In genomic region chr3:197858133-197858532, GRCh38 we compare ENCODE assay signal across 15 cellular contexts.
DNase-seq lines count a peak whose midpoint lies in the region; ATAC-seq and TF ChIP-seq lines count a peak whose summit lies in the region.
"Had no signal": no experiment of that assay in that cellular context is flagged by ENCODE, and none has a peak within 500 bp of the region (broad histone marks: within the 10 kb centered on the region; RNA-seq: fewer than 3 reads in every experiment).

No MANE protein-coding gene starts in this region.

- H3F3A ChIP-seq in neural cell (ENCODE audit: insufficient read depth, low read length, poor library complexity, severe bottlenecking): no peaks in the 10 kb centered on the region

- no peaks in the 10 kb centered on the region for H4K20me1 ChIP-seq in neural cell (ENCODE audit: insufficient read depth)

- H3K27ac ChIP-seq in A673 (ENCODE audit: low read depth, low read length, poor library complexity, severe bottlenecking) (peak overlapping the region; percentile 49), HUES48 (ENCODE audit: low read depth, low read length) (peak overlapping the region; percentile 66), neural cell (ENCODE audit: low read length) (peak overlapping the region; percentile 21)
- H3K27ac ChIP-seq: C4-2B had no signal

- H3K27ac Mint-ChIP-seq in WTC11: peak overlapping the region; percentile 86
- no peak overlapping the region for H3K27ac Mint-ChIP-seq in activated CD4-positive, alpha-beta T cell treated with anti-CD3 and anti-CD28 coated beads, Interleukin-2, amount 10 ng/mL, durations not matched to agents 24 days and 14 days

- peaks cover 29% of the 10 kb centered on the region for H3K36me3 Mint-ChIP-seq in WTC11
- H3K36me3 Mint-ChIP-seq in activated CD4-positive, alpha-beta T cell treated with anti-CD3 and anti-CD28 coated beads, Interleukin-2, amount 10 ng/mL, durations not matched to agents 24 days and 14 days (ENCODE audit: low read depth): peaks cover 35% of the 10 kb centered on the region

- no TSS peak for BruUV-seq in A673 (replicated peaks; lab: Mats Ljungman, UMichigan)

- ATAC-seq in WTC11 (no peak), HG03025 (IDR thresholded peaks at IDR 0.05; ENCODE audit: low FRiP score, unreplicated experiment) (no peak)

- TF ChIP-seq CTCF in A673 (conservative IDR thresholded peaks at IDR 0.05; ENCODE audit: low read depth, low read length) (no peak), WTC11 (IDR thresholded peaks at IDR 0.05) (no peak), neural cell (IDR thresholded peaks at IDR 0.05; ENCODE audit: poor library complexity, severe bottlenecking) (no peak)

- TF ChIP-seq RAD21 in neural cell (conservative IDR thresholded peaks at IDR 0.05): no peak

- no peaks in the 10 kb centered on the region for H3K79me2 ChIP-seq in neural cell (replicated peaks; ENCODE audit: insufficient read depth, low read length)

- H3K9me2 ChIP-seq in neural cell (ENCODE audit: insufficient read depth, low read length): no peaks in the 10 kb centered on the region

- H3K4me1 ChIP-seq in A673 (ENCODE audit: insufficient read depth, low read length, poor library complexity, severe bottlenecking) (peaks cover 35% of the 10 kb centered on the region), HUES48 (ENCODE audit: control insufficient read depth, insufficient read depth, low read length) (peaks cover 54% of the 10 kb centered on the region)

- no peak overlapping the region for H3K4me3 Mint-ChIP-seq in WTC11
- no peak overlapping the region for H3K4me3 Mint-ChIP-seq in activated CD4-positive, alpha-beta T cell treated with anti-CD3 and anti-CD28 coated beads, Interleukin-2, amount 10 ng/mL, durations not matched to agents 24 days and 14 days

- H3K27me3 ChIP-seq in A673 (replicated peaks; ENCODE audit: insufficient read depth, low read depth, low read length, poor library complexity) (no peaks in the 10 kb centered on the region), HUES48 (ENCODE audit: control insufficient read depth, insufficient read depth, low read length) (no peaks in the 10 kb centered on the region), neural cell (ENCODE audit: insufficient read depth, low read depth, low read length) (no peaks in the 10 kb centered on the region)

- H3K9ac ChIP-seq in HUES48 (ENCODE audit: low read depth, low read length) (no peak overlapping the region), neural cell (ENCODE audit: low read length) (no peak overlapping the region)

- POLR2A ChIA-PET in A673 (lab: Charles Lee; ENCODE audit: low non-redundant PET): no interaction called here
- POLR2A ChIA-PET in WTC11 (lab: Charles Lee): no interaction called here

- TF ChIP-seq EP300 in neural cell (conservative IDR thresholded peaks at IDR 0.05; ENCODE audit: poor library complexity, severe bottlenecking): no peak

- intact Hi-C loops in A673 (cut with micrococcal nuclease; ENCODE audit: unreplicated experiment): no loop called here
- intact Hi-C loops in activated CD4-positive, alpha-beta T cell treated with anti-CD3 and anti-CD28 coated beads, Interleukin-2, amount 10 ng/mL, durations not matched to agents 24 days and 14 days (cut with micrococcal nuclease): loop anchor here (2.0 kb wide), 1 partner anchor 21 kb away; no protein-coding TSS in a partner anchor

- H2AFZ ChIP-seq in neural cell (ENCODE audit: low read depth, low read length): no peak overlapping the region

- no peak for DNase-seq in A673 (ENCODE audit: low spot score)
- no peak for DNase-seq in WTC11 (ENCODE audit: low spot score)
- no peak for DNase-seq in activated gamma-delta T cell (lab: John Stamatoyannopoulos, UW)
- DNase-seq in activated CD4-positive, alpha-beta T cell treated with anti-CD3 and anti-CD28 coated beads, Interleukin-2, amount 10 ng/mL, durations not matched to agents 24 days and 14 days: no peak
- DNase-seq: HCEC 1CT, Karpas-422, NCI-H1417 treated with DMSO at 0.1 percent for 48 hours, NCI-H187, NCI-H446, NCI-H526, OCI-M1 had no signal

- H3K4me1 Mint-ChIP-seq in WTC11: peaks cover 78% of the 10 kb centered on the region
- H3K4me1 Mint-ChIP-seq in activated CD4-positive, alpha-beta T cell treated with anti-CD3 and anti-CD28 coated beads, Interleukin-2, amount 10 ng/mL, durations not matched to agents 24 days and 14 days: peaks cover 5% of the 10 kb centered on the region

- H3K36me3 ChIP-seq in A673 (ENCODE audit: insufficient read depth, low read length, poor library complexity, severe bottlenecking) (peaks cover 37% of the 10 kb centered on the region), HUES48 (ENCODE audit: control insufficient read depth, insufficient read depth, low read length) (peaks cover 32% of the 10 kb centered on the region), neural cell (ENCODE audit: insufficient read depth, low read length) (no peaks in the 10 kb centered on the region)

- H3K4me3 ChIP-seq in A673 (ENCODE audit: low read depth, low read length, poor library complexity, severe bottlenecking): no peak overlapping the region
- no peak overlapping the region for H3K4me3 ChIP-seq in HUES48 (ENCODE audit: low read depth, low read length)
- no peak overlapping the region for H3K4me3 ChIP-seq in neural cell (ENCODE audit: low read length)

- H3K9me3 Mint-ChIP-seq in WTC11: no peaks in the 10 kb centered on the region
- no peaks in the 10 kb centered on the region for H3K9me3 Mint-ChIP-seq in activated CD4-positive, alpha-beta T cell treated with anti-CD3 and anti-CD28 coated beads, Interleukin-2, amount 10 ng/mL, durations not matched to agents 24 days and 14 days

- CTCF ChIA-PET in A673 (lab: Charles Lee) (no interaction called here), WTC11 (lab: Charles Lee) (interaction anchor here (1.8 to 2.1 kb wide), 2 partner anchors 48 to 259 kb away, joined by 4 to 8 read pairs; no protein-coding TSS in a partner anchor)

- H3K4me2 ChIP-seq in neural cell (ENCODE audit: low read length): no peak overlapping the region

- H3K9me3 ChIP-seq in A673 (ENCODE audit: low read depth, low read length, poor library complexity, severe bottlenecking): no peaks in the 10 kb centered on the region
- no peaks in the 10 kb centered on the region for H3K9me3 ChIP-seq in HUES48 (ENCODE audit: control insufficient read depth, insufficient read depth, low read length)
- H3K9me3 ChIP-seq in neural cell (ENCODE audit: low read length): no peaks in the 10 kb centered on the region

- no peaks in the 10 kb centered on the region for H3K27me3 Mint-ChIP-seq in WTC11 (ENCODE audit: low read depth)
- no peaks in the 10 kb centered on the region for H3K27me3 Mint-ChIP-seq in activated CD4-positive, alpha-beta T cell treated with anti-CD3 and anti-CD28 coated beads, Interleukin-2, amount 10 ng/mL, durations not matched to agents 24 days and 14 days

TF ChIP-seq in WTC11, 78 proteins besides CTCF, POLR2A, EP300 and RAD21:
- TF ChIP-seq, protein P1, sequence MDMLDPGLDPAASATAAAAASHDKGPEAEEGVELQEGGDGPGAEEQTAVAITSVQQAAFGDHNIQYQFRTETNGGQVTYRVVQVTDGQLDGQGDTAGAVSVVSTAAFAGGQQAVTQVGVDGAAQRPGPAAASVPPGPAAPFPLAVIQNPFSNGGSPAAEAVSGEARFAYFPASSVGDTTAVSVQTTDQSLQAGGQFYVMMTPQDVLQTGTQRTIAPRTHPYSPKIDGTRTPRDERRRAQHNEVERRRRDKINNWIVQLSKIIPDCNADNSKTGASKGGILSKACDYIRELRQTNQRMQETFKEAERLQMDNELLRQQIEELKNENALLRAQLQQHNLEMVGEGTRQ (CRISPR knock-in tag; IDR thresholded peaks at IDR 0.05): no peak
- TF ChIP-seq ZNF317 (CRISPR knock-in tag; IDR thresholded peaks at IDR 0.05; ENCODE audit: borderline replicate concordance, low read depth): no peak
- no peak for TF ChIP-seq JAZF1 (CRISPR knock-in tag; IDR thresholded peaks at IDR 0.05)
- TF ChIP-seq ELF4 (CRISPR knock-in tag; IDR thresholded peaks at IDR 0.05; ENCODE audit: low read depth): no peak
- no peak for TF ChIP-seq ATF1 (CRISPR knock-in tag; IDR thresholded peaks at IDR 0.05)
- TF ChIP-seq IRF2 (CRISPR knock-in tag; IDR thresholded peaks at IDR 0.05; ENCODE audit: borderline replicate concordance, low read depth): no peak
- no peak for TF ChIP-seq NR2C2 (CRISPR knock-in tag; IDR thresholded peaks at IDR 0.05)
- no peak for TF ChIP-seq OVOL2 (CRISPR knock-in tag; IDR thresholded peaks at IDR 0.05; ENCODE audit: borderline replicate concordance)
- TF ChIP-seq RELA (CRISPR knock-in tag; IDR thresholded peaks at IDR 0.05; ENCODE audit: borderline replicate concordance): no peak
- TF ChIP-seq ZNF138 (CRISPR knock-in tag; conservative IDR thresholded peaks at IDR 0.05): no peak

TF ChIP-seq in neural cell, 6 proteins besides CTCF, POLR2A, EP300 and RAD21:
- TF ChIP-seq SMC3 (conservative IDR thresholded peaks at IDR 0.05; ENCODE audit: poor library complexity) (no peak), EZH2 (IDR thresholded peaks at IDR 0.05; ENCODE audit: borderline replicate concordance, insufficient read depth, low read length, poor library complexity, severe bottlenecking) (no peak), POLR2AphosphoS5 (IDR thresholded peaks at IDR 0.05) (no peak), TAF1 (IDR thresholded peaks at IDR 0.05; ENCODE audit: low read depth) (no peak), MXI1 (conservative IDR thresholded peaks at IDR 0.05; ENCODE audit: poor library complexity, severe bottlenecking) (no peak)
- TF ChIP-seq, protein P2, sequence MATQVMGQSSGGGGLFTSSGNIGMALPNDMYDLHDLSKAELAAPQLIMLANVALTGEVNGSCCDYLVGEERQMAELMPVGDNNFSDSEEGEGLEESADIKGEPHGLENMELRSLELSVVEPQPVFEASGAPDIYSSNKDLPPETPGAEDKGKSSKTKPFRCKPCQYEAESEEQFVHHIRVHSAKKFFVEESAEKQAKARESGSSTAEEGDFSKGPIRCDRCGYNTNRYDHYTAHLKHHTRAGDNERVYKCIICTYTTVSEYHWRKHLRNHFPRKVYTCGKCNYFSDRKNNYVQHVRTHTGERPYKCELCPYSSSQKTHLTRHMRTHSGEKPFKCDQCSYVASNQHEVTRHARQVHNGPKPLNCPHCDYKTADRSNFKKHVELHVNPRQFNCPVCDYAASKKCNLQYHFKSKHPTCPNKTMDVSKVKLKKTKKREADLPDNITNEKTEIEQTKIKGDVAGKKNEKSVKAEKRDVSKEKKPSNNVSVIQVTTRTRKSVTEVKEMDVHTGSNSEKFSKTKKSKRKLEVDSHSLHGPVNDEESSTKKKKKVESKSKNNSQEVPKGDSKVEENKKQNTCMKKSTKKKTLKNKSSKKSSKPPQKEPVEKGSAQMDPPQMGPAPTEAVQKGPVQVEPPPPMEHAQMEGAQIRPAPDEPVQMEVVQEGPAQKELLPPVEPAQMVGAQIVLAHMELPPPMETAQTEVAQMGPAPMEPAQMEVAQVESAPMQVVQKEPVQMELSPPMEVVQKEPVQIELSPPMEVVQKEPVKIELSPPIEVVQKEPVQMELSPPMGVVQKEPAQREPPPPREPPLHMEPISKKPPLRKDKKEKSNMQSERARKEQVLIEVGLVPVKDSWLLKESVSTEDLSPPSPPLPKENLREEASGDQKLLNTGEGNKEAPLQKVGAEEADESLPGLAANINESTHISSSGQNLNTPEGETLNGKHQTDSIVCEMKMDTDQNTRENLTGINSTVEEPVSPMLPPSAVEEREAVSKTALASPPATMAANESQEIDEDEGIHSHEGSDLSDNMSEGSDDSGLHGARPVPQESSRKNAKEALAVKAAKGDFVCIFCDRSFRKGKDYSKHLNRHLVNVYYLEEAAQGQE (IDR thresholded peaks at IDR 0.05; ENCODE audit: borderline replicate concordance): no peak
